8 cellular contexts compared by ENCODE assay signal in the genomic region with DNA sequence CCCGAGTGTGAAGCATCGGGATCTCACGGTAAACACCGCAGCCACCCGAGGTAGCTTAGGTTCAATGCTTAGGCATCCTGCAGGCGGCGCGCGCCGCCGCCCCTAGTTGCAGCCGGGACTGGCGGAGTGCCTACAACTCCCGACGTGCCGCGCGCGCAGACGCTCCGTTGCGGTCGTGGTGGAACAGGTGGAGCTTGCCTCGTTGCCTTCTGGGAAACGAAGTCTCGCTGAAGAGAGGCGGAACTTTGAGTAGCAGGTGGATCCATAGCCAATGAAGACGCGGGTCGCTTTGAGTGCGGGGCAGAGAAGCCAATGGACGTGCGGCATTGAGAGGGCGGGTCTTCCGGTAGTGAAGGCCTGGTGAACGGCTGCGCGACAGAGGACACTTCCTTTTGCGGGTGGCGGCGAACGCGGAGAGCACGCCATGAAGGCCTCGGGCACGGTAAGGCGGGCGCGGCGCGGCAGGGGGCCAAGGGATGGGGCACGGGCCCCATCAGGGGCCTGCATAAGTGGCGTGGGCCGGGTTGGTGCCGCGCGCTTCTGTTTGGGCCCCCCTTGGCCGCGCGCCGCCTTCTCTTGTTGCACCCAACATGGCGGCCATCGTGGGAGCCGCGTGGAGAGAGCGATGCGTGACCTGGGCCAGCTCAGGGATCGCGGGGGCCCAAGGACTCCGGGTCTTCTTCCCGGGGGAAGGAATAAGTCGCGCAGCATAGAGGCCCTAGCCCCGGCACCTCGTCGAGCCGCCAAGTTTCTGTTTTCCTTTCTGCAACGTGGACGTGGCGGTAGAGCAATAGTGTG. TPM values are rescaled to one million over a fixed set of nuclear protein-coding genes. Genes with fewer than 3 reads are reported as not detected.
DNase-seq lines count a peak whose midpoint lies in the region; FAIRE-seq and TF ChIP-seq lines count a peak whose summit lies in the region.

A gene (plus strand): TSS at position 378 of the 798 bp plus-strand sequence. CDS start 47 bp downstream, at position 425.

- peaks cover 0 to 2% of the 10 kb centered on the region in 2 experiments; a peak in 2 of 5 replicates for H3K9me3 Mint-ChIP-seq in H9
- no peaks in the 10 kb centered on the region for H3K9me3 Mint-ChIP-seq in neural crest cell

- no peaks in the 10 kb centered on the region for H4K20me1 ChIP-seq in H9 (ENCODE audit: control insufficient read depth, insufficient read depth, insufficient read length)

- peaks cover 40 to 53% (median 45%) of the 10 kb centered on the region in 3 experiments for H3K36me3 Mint-ChIP-seq in H9 (ENCODE audit: insufficient read depth in 1 of 3, low read depth in 3 of 3)
- H3K36me3 Mint-ChIP-seq in neural crest cell (ENCODE audit: low read depth) = peaks cover 20% of the 10 kb centered on the region

- peak within 1 kb of the TSS; percentile 37 for H3K27ac ChIP-seq in H9 (ENCODE audit: insufficient read length, low read depth, low read length)

- peaks cover 7% of the 10 kb centered on the region for H3K79me1 ChIP-seq in H9 (ENCODE audit: insufficient read depth, low read depth, low read length, poor library complexity, severe bottlenecking)

- no peak within 1 kb of the TSS for H3K56ac ChIP-seq in H9 (ENCODE audit: insufficient read length, low read depth, low read length)

- no peak within 1 kb of the TSS for H4K8ac ChIP-seq in H9 (replicated peaks; ENCODE audit: insufficient read length, low read depth, low read length)

- H3K27ac Mint-ChIP-seq in H9 (peak within 1 kb of the TSS; percentile 96 to 99 (median 97)), neural crest cell (ENCODE audit: unreplicated experiment) (peak within 1 kb of the TSS; percentile 98)

- WGBS in H9 (ENCODE audit: extremely low coverage, insufficient read length, low lambda C conversion rate) = no CpG with 5 or more reads among the region's 80 CpGs

- H3K18ac ChIP-seq in H9 (ENCODE audit: insufficient read length, low read depth, low read length) = peak within 1 kb of the TSS; percentile 71

- H3T11ph ChIP-seq in H9 (ENCODE audit: low read length) = no peak within 1 kb of the TSS

- FAIRE-seq in G401.6 (lab: Jason Lieb, UNC) = peak; percentile 99

- H3K4me3 Mint-ChIP-seq in H9 (peak within 1 kb of the TSS; percentile 99 to 100), neural crest cell (peak within 1 kb of the TSS; percentile 96)

- H3K23ac ChIP-seq in H9 (ENCODE audit: insufficient read length, low read depth, low read length) = no peak within 1 kb of the TSS

- H3K79me2 ChIP-seq in H9 (ENCODE audit: insufficient read depth, low read length) = peaks cover 16% of the 10 kb centered on the region; the same call in 1 of the 2 replicates

- peak within 1 kb of the TSS; percentile 99 for H3K9ac ChIP-seq in H9 (ENCODE audit: extremely low read depth, insufficient read length, low read length)

- H4K91ac ChIP-seq in H9 (ENCODE audit: insufficient read length, low read depth, low read length) = no peak within 1 kb of the TSS

- no peak within 1 kb of the TSS for H2BK5ac ChIP-seq in H9 (ENCODE audit: insufficient read length, low read length)

- H3K27me3 ChIP-seq in H9 (ENCODE audit: insufficient read depth, low read length) = no peaks in the 10 kb centered on the region
- no peaks in the 10 kb centered on the region for H3K27me3 ChIP-seq in MG63

- no peak within 1 kb of the TSS for H2BK120ac ChIP-seq in H9 (ENCODE audit: low read depth, low read length, poor library complexity, severe bottlenecking)

- H2AFZ ChIP-seq in H9 (ENCODE audit: low read length) = no peak within 1 kb of the TSS

- peak; percentile 100 for DNase-seq in H9
- peak; percentile 100 for DNase-seq in MG63
- DNase-seq in SIG-M5 (lab: John Stamatoyannopoulos, UW) = peak; percentile 98
- peak; percentile 98 for DNase-seq in activated gamma-delta T cell treated with Interleukin-2 at 50 U/mL for 16 hours
- DNase-seq in fibroblast of villous mesenchyme (ENCODE audit: low read depth) = peak; percentile 100
- peak; percentile 93 for DNase-seq in neural crest cell (ENCODE audit: low read depth, low spot score)
- DNase-seq in stromal cell of bone marrow (ENCODE audit: low read depth) = peak; percentile 100

- H3K9me3 ChIP-seq in H9 (ENCODE audit: control insufficient read depth, low read depth, low read length) (no peaks in the 10 kb centered on the region), MG63 (no peaks in the 10 kb centered on the region)

- H3K4me1 Mint-ChIP-seq in H9 (peaks cover 13 to 27% of the 10 kb centered on the region in 2 experiments), neural crest cell (peaks cover 33% of the 10 kb centered on the region)

- peak; percentile 82 for TF ChIP-seq CTCF in H9 (conservative IDR thresholded peaks at IDR 0.05)
- TF ChIP-seq CTCF in fibroblast of villous mesenchyme (IDR thresholded peaks at IDR 0.05; ENCODE audit: insufficient read depth, low read depth, low read length) = peak; percentile 71
- peak; percentile 74 for TF ChIP-seq CTCF in neural crest cell (conservative IDR thresholded peaks at IDR 0.05)

- H3K36me3 ChIP-seq in MG63 = peaks cover 50% of the 10 kb centered on the region

- peak within 1 kb of the TSS; percentile 100 for H3K4me2 ChIP-seq in H9 (ENCODE audit: insufficient read depth, insufficient read length, low read length)

- no peak within 1 kb of the TSS for H2BK20ac ChIP-seq in H9 (ENCODE audit: low read depth, low read length, poor library complexity, severe bottlenecking)

- H3K4me3 ChIP-seq in MG63 (peak within 1 kb of the TSS; percentile 98), fibroblast of villous mesenchyme (ENCODE audit: low read depth, low read length) (peak within 1 kb of the TSS; percentile 94)

- H2AK5ac ChIP-seq in H9 (ENCODE audit: insufficient read length, low read length) = no peak within 1 kb of the TSS

- H3K23me2 ChIP-seq in H9 (ENCODE audit: insufficient read length, low read depth, low read length, poor library complexity, severe bottlenecking) = peaks cover 4% of the 10 kb centered on the region

- peak within 1 kb of the TSS; percentile 13; the same call in 1 of the 2 replicates for H3K4ac ChIP-seq in H9 (ENCODE audit: low read depth, low read length)

- H3K27me3 Mint-ChIP-seq in H9 (ENCODE audit: low read depth) (peaks cover 7% of the 10 kb centered on the region), neural crest cell (ENCODE audit: low read depth) (peaks cover 15% of the 10 kb centered on the region)

- peak within 1 kb of the TSS; percentile 91 for H3K14ac ChIP-seq in H9 (ENCODE audit: insufficient read depth, low read length)

- no peaks in the 10 kb centered on the region for H3K4me1 ChIP-seq in H9 (ENCODE audit: insufficient read depth, low read length)

- no peak within 1 kb of the TSS for H2BK15ac ChIP-seq in H9 (ENCODE audit: low read depth, low read length)

- H2BK12ac ChIP-seq in H9 (ENCODE audit: insufficient read length, low read depth, low read length) = no peak within 1 kb of the TSS

- H4K5ac ChIP-seq in H9 (ENCODE audit: insufficient read length, low read depth, low read length) = no peak within 1 kb of the TSS

RNA-seq across cellular contexts. Expression of the gene that starts here (rescaled TPM):
- total RNA-seq in H9 (2021) = 2,837 and 2,851 TPM in 2 replicates
- 766 and 1,556 TPM in 2 replicates for total RNA-seq in MG63 (2014; rRNA removed; shearing (Covaris generic); ENCODE audit: low replicate concordance)
- total RNA-seq in fibroblast of villous mesenchyme = 686 and 964 TPM in 2 replicates
- 2,184 and 2,260 TPM in 2 replicates for total RNA-seq in neural crest cell

Comparison
In these comparisons a context has a peak if more than half of its experiments do, and no peak if none do; other contexts are left out.
1. Peak in every context shown above with its lines: DNase-seq, H3K4me3 ChIP-seq and H3K27ac ChIP-seq.